ENCODE assay signal across 8 cellular contexts in genomic region chr22:38890377-38890776, GRCh38.
"Had no signal": no experiment of that assay in that cellular context is flagged by ENCODE, and none has a peak within 500 bp of the region (broad histone marks: within the 10 kb centered on the region; RNA-seq: fewer than 3 reads in every experiment).

No MANE protein-coding gene starts in this region.

- H3K4me1 ChIP-seq: HAP-1 had no signal

- H3K27ac ChIP-seq: GM23248 had no signal

- H3K36me3 ChIP-seq: HAP-1 had no signal

- H3K4me3 ChIP-seq: GM23248, HAP-1, K562 had no signal

- H2AFZ ChIP-seq: GM23248 had no signal

- H3K9me3 ChIP-seq: HAP-1 had no signal

- DNase-seq: GM23248, GOT3, H7, HFFc6, IMR-90 had no signal

- H3K9ac ChIP-seq: GM23248 had no signal

- ATAC-seq: HCT116, K562 had no signal
